10 cellular contexts compared by ENCODE assay signal in genomic region chr20:35600176-35600995, GRCh38. TPM values are rescaled to one million over a fixed set of nuclear protein-coding genes. Genes with fewer than 3 reads are reported as not detected.
A peak's percentile ranks its signal among the peaks of the same experiment; 100 is the strongest.
DNase-seq lines count a peak whose midpoint lies in the region; ATAC-seq and TF ChIP-seq lines count a peak whose summit lies in the region.
"Had no signal": no experiment of that assay in that cellular context is flagged by ENCODE, and none has a peak within 500 bp of the region (broad histone marks: within the 10 kb centered on the region; RNA-seq: fewer than 3 reads in every experiment).

No MANE protein-coding gene starts in this region.

- intact Hi-C loops in dorsolateral prefrontal cortex (cut with DNase I) (no loop called here), transverse colon (cut with DNase I; ENCODE audit: low total_unique reads) (loop anchor here (10.0 kb wide), 1 partner anchor 94 kb away; the partner anchor contains the start of genes NFS1 and ROMO1)
- intact Hi-C loops in naive thymus-derived CD4-positive, alpha-beta T cell (cut with micrococcal nuclease), result loop anchor here (2.0 to 5.0 kb wide), 2 partner anchors 138 kb away; no protein-coding TSS in a partner anchor

- TF ChIP-seq CTCF in dorsolateral prefrontal cortex (IDR thresholded peaks at IDR 0.05 in 54 of 56, conservative IDR thresholded peaks at IDR 0.05 in 2 of 56; ENCODE audit: low read depth in 1 of 56, partially characterized antibody in 56 of 56) (no peak), transverse colon (IDR thresholded peaks at IDR 0.05) (no peak)

- no peaks in the 10 kb centered on the region for H3K36me3 Mint-ChIP-seq in activated T-cell treated with anti-CD3 and anti-CD28 coated beads, Interleukin-2, amount 50 U/mL, for 4 hours (ENCODE audit: insufficient read depth)
- H3K36me3 Mint-ChIP-seq in naive thymus-derived CD4-positive, alpha-beta T cell, result no peaks in the 10 kb centered on the region

- H3K27me3 ChIP-seq in dorsolateral prefrontal cortex (peaks cover 0 to 11% (median 0%) of the 10 kb centered on the region in 45 donors), transverse colon (peaks cover 19% of the 10 kb centered on the region)
- H3K27me3 ChIP-seq in naive thymus-derived CD4-positive, alpha-beta T cell (ENCODE audit: control insufficient read depth in 2 of 2, insufficient read depth in 2 of 2, low read length in 2 of 2), result peaks cover 0 to 5% of the 10 kb centered on the region in 2 donors

- no peaks in the 10 kb centered on the region for H3K9me3 ChIP-seq in naive thymus-derived CD4-positive, alpha-beta T cell (ENCODE audit: control insufficient read depth in 2 of 3, low read length in 3 of 3)
- no peaks in the 10 kb centered on the region for H3K9me3 ChIP-seq in transverse colon

- H3K4me1 ChIP-seq in naive thymus-derived CD4-positive, alpha-beta T cell (ENCODE audit: control insufficient read depth in 2 of 2, insufficient read depth in 2 of 2, low read length in 2 of 2), result peaks cover 5 to 6% of the 10 kb centered on the region in 2 donors
- peaks cover 7 to 18% (median 15%) of the 10 kb centered on the region in 4 donors for H3K4me1 ChIP-seq in transverse colon

- peak overlapping the region; percentile 78 for H3K4me3 Mint-ChIP-seq in activated T-cell treated with anti-CD3 and anti-CD28 coated beads, Interleukin-2, amount 50 U/mL, for 4 hours
- H3K4me3 Mint-ChIP-seq in naive thymus-derived CD4-positive, alpha-beta T cell, result peak overlapping the region; percentile 72 to 84 (median 80)

- DNase-seq in activated T-cell treated with anti-CD3 and anti-CD28 coated beads, Interleukin-2, amount 50 U/mL, for 4 hours, result no peak
- DNase-seq in activated T-cell treated with anti-CD3 and anti-CD28 coated beads for 4 hours, result no peak
- no peak for DNase-seq in dorsolateral prefrontal cortex
- no peak for DNase-seq in naive thymus-derived CD4-positive, alpha-beta T cell
- DNase-seq in transverse colon, result no peak
- no peak for DNase-seq in DMS 273 (lab: John Stamatoyannopoulos, UW; ENCODE audit: unreplicated experiment)
- no peak for DNase-seq in globus pallidus (ENCODE audit: low spot score)
- DNase-seq in NCI-H526 (lab: John Stamatoyannopoulos, UW), result no peak
- DNase-seq: erythroblast, NCI-H446 had no signal

- TF ChIP-seq POLR2A in transverse colon (IDR thresholded peaks at IDR 0.05), result no peak

- 53 to 100% methylated on average over 1 to 30 of the region's 34 CpGs for WGBS in transverse colon (ENCODE audit: low coverage in 1 of 2), 2 donors

- in situ Hi-C loops in transverse colon (cut with MboI; ENCODE audit: low pct_ligation_motif_present in 1 of 4, low pct_unique_long_range_greater_than_20kb in 1 of 4, low sequenced_read_pairs in 3 of 4), result no loop called here

- CTCF ChIA-PET in naive thymus-derived CD4-positive, alpha-beta T cell (lab: Charles Lee), result interaction anchor here (0.6 to 1.9 kb wide), 7 partner anchors 16 to 284 kb away, joined by 3 to 13 read pairs (median 3); partner anchors contain the start of genes NFS1, ROMO1 and SPAG4

- no peaks in the 10 kb centered on the region for H3K9me3 Mint-ChIP-seq in activated T-cell treated with anti-CD3 and anti-CD28 coated beads, Interleukin-2, amount 50 U/mL, for 4 hours
- H3K9me3 Mint-ChIP-seq in naive thymus-derived CD4-positive, alpha-beta T cell, result no peaks in the 10 kb centered on the region

- peak overlapping the region in 53 of 59 donors; percentile 35 to 74 (median 59) for H3K4me3 ChIP-seq in dorsolateral prefrontal cortex
- peak overlapping the region; percentile 72 for H3K4me3 ChIP-seq in naive thymus-derived CD4-positive, alpha-beta T cell (ENCODE audit: low read length)
- peak overlapping the region; percentile 14 to 55 (median 32) for H3K4me3 ChIP-seq in transverse colon

- H3K36me3 ChIP-seq in naive thymus-derived CD4-positive, alpha-beta T cell (ENCODE audit: control insufficient read depth in 2 of 3, insufficient read depth in 3 of 3, low read length in 3 of 3), result no peaks in the 10 kb centered on the region
- no peaks in the 10 kb centered on the region for H3K36me3 ChIP-seq in transverse colon

- H3K27ac ChIP-seq in dorsolateral prefrontal cortex, result no peak overlapping the region
- H3K27ac ChIP-seq in naive thymus-derived CD4-positive, alpha-beta T cell (ENCODE audit: low read depth, low read length), result no peak overlapping the region
- peak overlapping the region in 1 of 4 donors; percentile 33 for H3K27ac ChIP-seq in transverse colon

- peak in 1 of 2 donors; percentile 2 for ATAC-seq in activated T-cell treated with anti-CD3 and anti-CD28 coated beads, Interleukin-2, amount 50 U/mL, for 4 hours
- ATAC-seq in naive thymus-derived CD4-positive, alpha-beta T cell, result no peak

- no peak for TF ChIP-seq EP300 in transverse colon (IDR thresholded peaks at IDR 0.05; ENCODE audit: low read depth)

- peaks cover 30% of the 10 kb centered on the region for H3K27me3 Mint-ChIP-seq in activated T-cell treated with anti-CD3 and anti-CD28 coated beads, Interleukin-2, amount 50 U/mL, for 4 hours (ENCODE audit: low read depth)
- H3K27me3 Mint-ChIP-seq in naive thymus-derived CD4-positive, alpha-beta T cell, result peaks cover 0 to 65% (median 5%) of the 10 kb centered on the region in 5 donors

- peaks cover 7% of the 10 kb centered on the region for H3K4me1 Mint-ChIP-seq in activated T-cell treated with anti-CD3 and anti-CD28 coated beads, Interleukin-2, amount 50 U/mL, for 4 hours (ENCODE audit: low read depth)
- peaks cover 0 to 11% (median 6%) of the 10 kb centered on the region in 7 donors for H3K4me1 Mint-ChIP-seq in naive thymus-derived CD4-positive, alpha-beta T cell

- POLR2A ChIA-PET in naive thymus-derived CD4-positive, alpha-beta T cell (lab: Charles Lee), result interaction anchor here (0.9 to 1.6 kb wide), 10 partner anchors 15 to 142 kb away, joined by 3 to 9 read pairs (median 3); partner anchors contain the start of genes CPNE1, NFS1, RBM12 and ROMO1

- H3K27ac Mint-ChIP-seq in naive thymus-derived CD4-positive, alpha-beta T cell, result no peak overlapping the region

RNA-seq across cellular contexts. Expression of gene SPAG4, which starts 15.2 kb away (rescaled TPM):
- 1 to 10 TPM; 1.6 to 2.5 (median 1.9) TPM for total RNA-seq in activated T-cell treated with anti-CD3 and anti-CD28 coated beads, Interleukin-2, amount 50 U/mL, for 4 hours
- total RNA-seq in dorsolateral prefrontal cortex (10 to 100 TPM in 5 of 120 experiments, 1 to 10 TPM in 115; 1.9 to 13.5 (median 5.4) TPM), transverse colon (10 to 100 TPM in 1 of 4 donors, 1 to 10 TPM in 1, not detected in 2; 3.3 to 17.5 TPM)
- 10 to 100 TPM in 2 of 5 experiments, 1 to 10 TPM in 2, under 1 TPM in 1; 0.35 to 25.0 (median 2.7) TPM for total RNA-seq in naive thymus-derived CD4-positive, alpha-beta T cell
- polyA plus RNA-seq in naive thymus-derived CD4-positive, alpha-beta T cell, result not detected

RNA-seq across cellular contexts. Expression of gene ERGIC3, which starts 58.5 kb away (rescaled TPM):
- total RNA-seq in activated T-cell treated with anti-CD3 and anti-CD28 coated beads, Interleukin-2, amount 50 U/mL, for 4 hours, result 100 to 1,000 TPM; 127 to 130 (median 128) TPM
- total RNA-seq in dorsolateral prefrontal cortex (100 to 1,000 TPM in 93 of 120 experiments, 10 to 100 TPM in 27; 88.7 to 138 (median 107) TPM), transverse colon (100 to 1,000 TPM; 115 to 398 (median 237) TPM)
- total RNA-seq in naive thymus-derived CD4-positive, alpha-beta T cell, result 100 to 1,000 TPM; 139 to 158 (median 148) TPM
- polyA plus RNA-seq in naive thymus-derived CD4-positive, alpha-beta T cell, result 100 to 1,000 TPM; 135 to 148 TPM

Comparison
In these comparisons a context has a peak if more than half of its experiments do, and no peak if none do; other contexts are left out.
1. intact Hi-C loops: an anchor here in naive thymus-derived CD4-positive, alpha-beta T cell (2.0 to 5.0 kb wide) and transverse colon (10.0 kb wide); none called in dorsolateral prefrontal cortex.